ENCODE assay signal across 2 cellular contexts in genomic region chr13:65308729-65309128, GRCh38.
A peak's percentile ranks its signal among the peaks of the same experiment; 100 is the strongest.
DNase-seq lines count a peak whose midpoint lies in the region; ATAC-seq, FAIRE-seq and TF ChIP-seq lines count a peak whose summit lies in the region.
"Not testable (repeated sequence)": the region's sequence is repeated elsewhere in the genome, so short reads cannot be mapped to it uniquely, and the experiment has no call there.

No MANE protein-coding gene starts in this region.

- H3K4me3 ChIP-seq in HEK293 (ENCODE audit: low read depth, low read length); K562: not testable (repeated sequence)

- not testable (repeated sequence) for H3K27me3 ChIP-seq in K562 (ENCODE audit: control insufficient read depth in 2 of 2, insufficient read depth in 2 of 2, low read length in 2 of 2)

- WGBS in K562 (ENCODE audit: insufficient coverage, low coverage, missing lambda C conversion rate): 0% methylated on average over 1 of the region's 1 CpG

- BruUV-seq in K562 (replicated peaks; lab: Mats Ljungman, UMichigan): not testable (repeated sequence)

- not testable (repeated sequence) for H3K9ac ChIP-seq in K562 (ENCODE audit: insufficient read depth in 1 of 2, low read depth in 2 of 2, low read length in 2 of 2)

- H4K20me1 ChIP-seq in K562 (replicated peaks; ENCODE audit: control insufficient read depth, insufficient read depth, low read length): not testable (repeated sequence)

- TF ChIP-seq EP300 in K562 (IDR thresholded peaks at IDR 0.05; ENCODE audit: low read length): not testable (repeated sequence)

- not testable (repeated sequence) for TF ChIP-seq CTCF in HEK293 (tag by site-specific recombination; IDR thresholded peaks at IDR 0.05); K562 (IDR thresholded peaks at IDR 0.05 in 2 of 3, conservative IDR thresholded peaks at IDR 0.05 in 1 of 3; ENCODE audit: insufficient read depth in 2 of 3, low read depth in 1 of 3, low read length in 3 of 3)

- in situ Hi-C loops in K562 (cut with MboI): not testable (repeated sequence)

- TF ChIP-seq POLR2A in K562 (conservative IDR thresholded peaks at IDR 0.05): not testable (repeated sequence)

- not testable (repeated sequence) for H3K27ac ChIP-seq in HEK293 (ENCODE audit: extremely low read depth, low read depth, low read length); K562 (ENCODE audit: extremely low read depth, low read depth, low read length)

- not testable (repeated sequence) for H2AFZ ChIP-seq in K562 (ENCODE audit: low read depth, low read length)

- not testable (repeated sequence) for H3K9me1 ChIP-seq in K562 (ENCODE audit: control insufficient read depth, insufficient read depth, low read length)

- DNase-seq in K562 (ENCODE audit: extremely low read depth in 1 of 4, low spot score in 3 of 4): not testable (repeated sequence)

- not testable (repeated sequence) for H3K9me3 ChIP-seq in HEK293 (ENCODE audit: control insufficient read depth, insufficient read depth, low read depth, low read length); K562 (replicated peaks; ENCODE audit: control insufficient read depth, insufficient read depth, low read depth, low read length)

- CTCF ChIA-PET in HEK293 (lab: Yijun Ruan, JAX); K562 (lab: Yijun Ruan, JAX; ENCODE audit: low intra/inter-chr PET ratio): not testable (repeated sequence)

- not testable (repeated sequence) for H3K79me2 ChIP-seq in K562 (ENCODE audit: control insufficient read depth, insufficient read depth, low read length)

- not testable (repeated sequence) for H3K36me3 ChIP-seq in HEK293 (ENCODE audit: control insufficient read depth in 2 of 2, insufficient read depth in 1 of 2, low read length in 2 of 2); K562 (ENCODE audit: control insufficient read depth, insufficient read depth, low read length)

- not testable (repeated sequence) for FAIRE-seq in K562 (lab: Jason Lieb, UNC)

- POLR2A ChIA-PET in HEK293 (lab: Yijun Ruan, JAX); K562 (lab: Yijun Ruan, JAX): not testable (repeated sequence)

- TF ChIP-seq RAD21 in K562 (CRISPR knock-in tag; conservative IDR thresholded peaks at IDR 0.05 in 1 of 2, IDR thresholded peaks at IDR 0.05 in 1 of 2): not testable (repeated sequence)

- not testable (repeated sequence) for H3K4me2 ChIP-seq in K562 (ENCODE audit: insufficient read depth, low read length)

- not testable (repeated sequence) for ATAC-seq in K562

- H3K4me1 ChIP-seq in HEK293 (ENCODE audit: control insufficient read depth, insufficient read depth, low read length); K562 (replicated peaks in 1 of 2; ENCODE audit: control insufficient read depth in 2 of 2, insufficient read depth in 2 of 2, low read length in 2 of 2): not testable (repeated sequence)

- intact Hi-C loops in K562 (cut with micrococcal nuclease): not testable (repeated sequence)

TF ChIP-seq in HEK293, 187 proteins besides CTCF, POLR2A, EP300 and RAD21:
- TF ChIP-seq SETDB1 (IDR thresholded peaks at IDR 0.05; ENCODE audit: insufficient read length, low read length) (peak; percentile 53), TRIM28 (IDR thresholded peaks at IDR 0.05; ENCODE audit: borderline replicate concordance, low read length) (peak; percentile 51; the same call in 1 of the 2 replicates)

TF ChIP-seq in K562, 482 proteins besides CTCF, POLR2A, EP300 and RAD21:
- TF ChIP-seq ZNF431 (CRISPR knock-in tag; IDR thresholded peaks at IDR 0.05): 0 out of 2 replicates have a peak, but pooled peaks have one; percentile 42
